ENCODE assay signal across 21 cellular contexts in the genomic region with DNA sequence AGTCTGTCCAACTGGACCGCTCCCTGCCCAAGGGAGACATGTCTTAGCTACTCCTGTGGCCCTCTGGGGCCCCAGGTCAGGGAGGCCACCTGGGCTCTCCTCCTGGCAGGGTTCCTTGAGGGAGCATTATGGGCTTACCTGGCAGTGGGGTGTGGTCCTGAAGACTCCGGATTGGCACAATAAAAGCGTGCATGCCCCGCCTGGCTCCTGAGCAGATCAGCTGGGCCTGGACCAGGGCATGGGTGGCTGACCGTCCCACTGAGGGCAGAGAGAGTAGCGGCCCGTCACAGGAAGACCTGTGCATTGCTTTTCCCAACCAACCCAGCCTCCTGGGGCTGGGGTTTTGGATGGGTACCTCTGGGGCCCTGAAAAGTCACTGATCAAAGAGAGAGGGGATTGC. TPM values are rescaled to one million over a fixed set of nuclear protein-coding genes. Genes with fewer than 3 reads are reported as not detected.
DNase-seq lines count a peak whose midpoint lies in the region; ATAC-seq, FAIRE-seq and TF ChIP-seq lines count a peak whose summit lies in the region.
"Had no signal": no experiment of that assay in that cellular context is flagged by ENCODE, and none has a peak within 500 bp of the region (broad histone marks: within the 10 kb centered on the region; RNA-seq: fewer than 3 reads in every experiment).

No MANE protein-coding gene starts in this region.

- H3K79me1 ChIP-seq in H1 (ENCODE audit: low read depth, low read length): no peaks in the 10 kb centered on the region
- no peaks in the 10 kb centered on the region for H3K79me1 ChIP-seq in neuronal stem cell (ENCODE audit: low read depth, low read length)

- FAIRE-seq in H1 (lab: Jason Lieb, UNC): no peak
- FAIRE-seq: A549 had no signal

- H3K27me3 ChIP-seq in BLaER1 (no peaks in the 10 kb centered on the region), GM06990 (replicated peaks; ENCODE audit: control insufficient read depth, insufficient read depth, low read length) (no peaks in the 10 kb centered on the region; the same call in 1 of the 2 replicates), H1 (replicated peaks in 1 of 4; ENCODE audit: control insufficient read depth in 3 of 4, extremely low read depth in 1 of 4, insufficient read depth in 3 of 4, low read length in 3 of 4) (no peaks in the 10 kb centered on the region), neuronal stem cell (ENCODE audit: control insufficient read depth in 3 of 3, insufficient read depth in 3 of 3, low read depth in 1 of 3, low read length in 3 of 3) (no peaks in the 10 kb centered on the region)

- CTCF ChIA-PET in H1 (lab: Charles Lee; ENCODE audit: partially characterized antibody): interaction anchor here (0.7 to 7.2 kb wide), 29 partner anchors 9 to 980 kb away, joined by 3 to 68 read pairs (median 4); partner anchors contain the start of gene KCTD6

- H3K27ac ChIP-seq in BLaER1 (no peak overlapping the region), H1 (ENCODE audit: low read depth, low read length) (no peak overlapping the region), neuronal stem cell (replicated peaks; ENCODE audit: low read length) (no peak overlapping the region)
- H3K27ac ChIP-seq: GM23248 had no signal

- no peak overlapping the region for H2AFZ ChIP-seq in H1 (ENCODE audit: low read length)
- no peak overlapping the region for H2AFZ ChIP-seq in neuronal stem cell (ENCODE audit: low read length)
- H2AFZ ChIP-seq: GM23248 had no signal

- ATAC-seq in HG03175 (IDR thresholded peaks at IDR 0.05; ENCODE audit: unreplicated experiment): no peak
- ATAC-seq in HG03521 (IDR thresholded peaks at IDR 0.05; ENCODE audit: unreplicated experiment): no peak

- POLR2A ChIA-PET in H1 (lab: Charles Lee; ENCODE audit: partially characterized antibody): no interaction called here

- no peak overlapping the region for H4K5ac ChIP-seq in H1 (ENCODE audit: insufficient read length, low read depth, low read length)

- H3K18ac ChIP-seq in H1 (ENCODE audit: extremely low read depth, low read length) (no peak overlapping the region), neuronal stem cell (ENCODE audit: low read length) (no peak overlapping the region)

- H3K9ac ChIP-seq in BLaER1 (no peak overlapping the region), H1 (replicated peaks in 1 of 4; ENCODE audit: extremely low read depth in 1 of 4, low read depth in 3 of 4, low read length in 3 of 4) (no peak overlapping the region), neuronal stem cell (ENCODE audit: low read depth, low read length, poor library complexity) (no peak overlapping the region)
- H3K9ac ChIP-seq: GM23248 had no signal

- WGBS in H1 (ENCODE audit: extremely low coverage in 1 of 2, insufficient coverage in 1 of 2, insufficient read length in 1 of 2, insufficient replicate concordance in 2 of 2, low coverage in 1 of 2, low lambda C conversion rate in 2 of 2, missing lambda C conversion rate in 1 of 2), 2 experiments: 93% methylated on average over 7 of the region's 7 CpGs; no CpG with 5 or more reads in 1 of the 2 experiments
- no CpG with 5 or more reads among the region's 7 CpGs for WGBS in neuronal stem cell (ENCODE audit: extremely low coverage in 2 of 2, insufficient read length in 2 of 2, insufficient replicate concordance in 1 of 2), 2 donors

- H2BK20ac ChIP-seq in H1 (ENCODE audit: low read length): no peak overlapping the region; the same call in 1 of the 2 replicates

- no peak for TF ChIP-seq POLR2A in H1 (IDR thresholded peaks at IDR 0.05; ENCODE audit: control extremely low read depth in 1 of 2, low read depth in 2 of 2, low read length in 2 of 2)

- H3K36me3 ChIP-seq in BLaER1: no peaks in the 10 kb centered on the region
- H3K36me3 ChIP-seq in GM06990 (ENCODE audit: control insufficient read depth, insufficient read depth, low read length): no peaks in the 10 kb centered on the region
- no peaks in the 10 kb centered on the region for H3K36me3 ChIP-seq in H1 (ENCODE audit: control insufficient read depth in 2 of 4, insufficient read depth in 4 of 4, low read length in 3 of 4)
- no peaks in the 10 kb centered on the region for H3K36me3 ChIP-seq in neuronal stem cell (replicated peaks in 1 of 2; ENCODE audit: control insufficient read depth in 2 of 2, insufficient read depth in 2 of 2, low read length in 2 of 2)

- H2BK15ac ChIP-seq in H1 (ENCODE audit: low read length) (no peak overlapping the region; the same call in 1 of the 2 replicates), neuronal stem cell (ENCODE audit: low read length) (peak overlapping the region; percentile 50)

- no peak for TF ChIP-seq RAD21 in H1 (IDR thresholded peaks at IDR 0.05 in 1 of 2, conservative IDR thresholded peaks at IDR 0.05 in 1 of 2; ENCODE audit: low read depth in 2 of 2, low read length in 2 of 2)

- H2BK5ac ChIP-seq in H1 (ENCODE audit: low read depth, low read length) (no peak overlapping the region), neuronal stem cell (ENCODE audit: low read length) (no peak overlapping the region)

- H4K20me1 ChIP-seq in BLaER1 (no peaks in the 10 kb centered on the region), H1 (replicated peaks in 1 of 2; ENCODE audit: control insufficient read depth in 1 of 2, insufficient read depth in 2 of 2, low read length in 2 of 2) (no peaks in the 10 kb centered on the region)

- no peak overlapping the region for H2AK5ac ChIP-seq in H1 (ENCODE audit: low read depth, low read length)
- H2AK5ac ChIP-seq in neuronal stem cell (ENCODE audit: low read depth, low read length): peak overlapping the region; percentile 53

- no peak overlapping the region for H2BK120ac ChIP-seq in H1 (replicated peaks; ENCODE audit: low read depth, low read length)
- H2BK120ac ChIP-seq in neuronal stem cell (ENCODE audit: low read depth, low read length): no peak overlapping the region

- H3K4me3 ChIP-seq in BLaER1 (no peak overlapping the region), GM06990 (replicated peaks; ENCODE audit: low read depth, low read length) (no peak overlapping the region), H1 (ENCODE audit: extremely low read depth in 1 of 4, insufficient read depth in 2 of 4, low read depth in 3 of 4, low read length in 4 of 4) (no peak overlapping the region), neuronal stem cell (ENCODE audit: low read length in 2 of 2) (no peak overlapping the region)
- H3K4me3 ChIP-seq: A549, GM23248 had no signal

- H3K14ac ChIP-seq in H1 (ENCODE audit: insufficient read length): no peak overlapping the region
- H3K14ac ChIP-seq in neuronal stem cell (ENCODE audit: low read length): no peak overlapping the region

- H3K4me2 ChIP-seq in BLaER1: peak overlapping the region; percentile 78
- no peak overlapping the region for H3K4me2 ChIP-seq in H1 (ENCODE audit: insufficient read depth in 1 of 2, low read depth in 2 of 2, low read length in 2 of 2)
- no peak overlapping the region for H3K4me2 ChIP-seq in neuronal stem cell (ENCODE audit: insufficient read depth, low read length, poor library complexity, severe bottlenecking)
- H3K4me2 ChIP-seq: A549 had no signal

- no peaks in the 10 kb centered on the region for H3K9me3 ChIP-seq in BLaER1
- H3K9me3 ChIP-seq in H1 (ENCODE audit: insufficient read depth in 2 of 2, low read depth in 1 of 2, low read length in 1 of 2): no peaks in the 10 kb centered on the region
- peaks cover 1 to 5% of the 10 kb centered on the region in 2 donors for H3K9me3 ChIP-seq in neuronal stem cell (replicated peaks in 1 of 2; ENCODE audit: control insufficient read depth in 2 of 2, insufficient read depth in 1 of 2, low read depth in 1 of 2, low read length in 2 of 2)
- H3K9me3 ChIP-seq: A549 had no signal

- H2BK12ac ChIP-seq in H1 (ENCODE audit: low read depth, low read length) (0 out of 2 replicates have a peak overlapping the region, but pooled peaks have one; percentile 39), neuronal stem cell (ENCODE audit: low read length) (peak overlapping the region; percentile 19)

- no peaks in the 10 kb centered on the region for H3K23me2 ChIP-seq in H1 (ENCODE audit: low read depth, low read length)

- TF ChIP-seq CTCF in GM06990 (IDR thresholded peaks at IDR 0.05; ENCODE audit: insufficient read depth, low read length, poor library complexity, severe bottlenecking) (peak; percentile 6), H1 (IDR thresholded peaks at IDR 0.05; ENCODE audit: control extremely low read depth in 1 of 3, insufficient read depth in 1 of 3, low read depth in 1 of 3, low read length in 3 of 3) (no peak)

- DNase-seq in GM06990 (ENCODE audit: extremely low read depth, insufficient read length) (no peak), H1 (ENCODE audit: low read depth in 1 of 2, low spot score in 2 of 2) (no peak), neuronal stem cell (ENCODE audit: low spot score) (no peak), DMS153 treated with DMSO at 0.1 percent for 48 hours (lab: John Stamatoyannopoulos, UW; ENCODE audit: unreplicated experiment) (no peak)
- DNase-seq: Calu3, DMS153, H9, NCI-H1048, NCI-H1417 treated with DMSO at 0.1 percent for 48 hours, NCI-H1694 treated with DMSO at 0.1 percent for 48 hours, NCI-H2081, NCI-H2227 treated with DMSO at 0.1 percent for 48 hours, NCI-H510A, SHP77 treated with DMSO at 0.1 percent for 48 hours had no signal

- H3K23ac ChIP-seq in H1 (ENCODE audit: insufficient read length) (no peak overlapping the region), neuronal stem cell (ENCODE audit: low read depth, low read length, poor library complexity) (no peak overlapping the region)

- H4K91ac ChIP-seq in H1 (replicated peaks; ENCODE audit: insufficient read length, low read length) (no peak overlapping the region), neuronal stem cell (ENCODE audit: low read depth, low read length, poor library complexity) (no peak overlapping the region)

- H4K8ac ChIP-seq in H1 (ENCODE audit: extremely low read depth, insufficient read depth, low read length) (no peak overlapping the region), neuronal stem cell (ENCODE audit: low read depth, low read length) (no peak overlapping the region)

- H3K79me2 ChIP-seq in H1 (ENCODE audit: control insufficient read depth in 1 of 2, insufficient read depth in 2 of 2, low read length in 2 of 2): no peaks in the 10 kb centered on the region

- H3K4me1 ChIP-seq in BLaER1 (peaks cover 42% of the 10 kb centered on the region), H1 (replicated peaks in 1 of 4; ENCODE audit: control insufficient read depth in 3 of 4, insufficient read depth in 4 of 4, low read length in 3 of 4) (peaks cover under 1 to 3% (median 3%) of the 10 kb centered on the region in 4 experiments; a peak in 6 of 7 replicates), neuronal stem cell (ENCODE audit: control insufficient read depth in 2 of 2, insufficient read depth in 1 of 2, low read depth in 1 of 2, low read length in 2 of 2) (peaks cover 13 to 17% of the 10 kb centered on the region in 2 donors)

- no peak for TF ChIP-seq EP300 in H1 (IDR thresholded peaks at IDR 0.05; ENCODE audit: borderline replicate concordance in 1 of 2, low read depth in 2 of 2, low read length in 2 of 2)

- no peak overlapping the region for H3K56ac ChIP-seq in H1 (replicated peaks; ENCODE audit: insufficient read length, low read depth, low read length)

- H3K4ac ChIP-seq in H1 (replicated peaks; ENCODE audit: insufficient read length, low read depth, low read length) (no peak overlapping the region), neuronal stem cell (ENCODE audit: low read length) (no peak overlapping the region)

RNA-seq across cellular contexts. Expression of gene ACOX2, which starts 5.4 kb away (rescaled TPM):
- total RNA-seq in H1 (2021; fragmentation: NEBNext Ultra II Directional; extraction: Animal tissue kit (Norgen Biotek cat#: 25700)): 3.1 and 3.2 TPM in 2 replicates
- 7.3 and 9.2 TPM in 2 replicates for polyA plus RNA-seq in H1 (2011; rRNA removed)
- 4.7 TPM for polyA plus RNA-seq in H1 (2011; cell fraction: cytosol; rRNA removed)
- polyA plus RNA-seq in H1 (2011; cell fraction: nucleus; rRNA removed): 5.0 TPM
- polyA plus RNA-seq in H1 (2012, experiment 1 of 2): 2.3 to 4.8 TPM (median 4.1 TPM) in 4 replicates
- polyA plus RNA-seq in H1 (2012, experiment 2 of 2): 4.8 TPM
- 3.9 TPM for polyA plus RNA-seq in H1 (2013, experiment 1 of 2)
- polyA plus RNA-seq in H1 (2013, experiment 2 of 2): 3.5 TPM
- 7.2 and 8.5 TPM in 2 replicates for polyA minus RNA-seq in H1 (2011; rRNA and poly(A)+ RNA removed)
- 1.5 TPM for polyA minus RNA-seq in H1 (2011; cell fraction: cytosol; rRNA and poly(A)+ RNA removed)
- 2.5 TPM for polyA minus RNA-seq in H1 (2011; cell fraction: nucleus; rRNA and poly(A)+ RNA removed)
- 6.1 TPM for polyA plus RNA-seq in neuronal stem cell (2013, experiment 1 of 2)
- polyA plus RNA-seq in neuronal stem cell (2013, experiment 2 of 2): 5.8 TPM

RNA-seq across cellular contexts. Expression of gene KCTD6, which starts 39.7 kb away (rescaled TPM):
- 21.4 and 22.2 TPM in 2 replicates for total RNA-seq in H1 (2021; fragmentation: NEBNext Ultra II Directional; extraction: Animal tissue kit (Norgen Biotek cat#: 25700))
- 11.0 and 17.4 TPM in 2 replicates for polyA plus RNA-seq in H1 (2011; rRNA removed)
- polyA plus RNA-seq in H1 (2011; cell fraction: cytosol; rRNA removed): 15.1 TPM
- 8.3 TPM for polyA plus RNA-seq in H1 (2011; cell fraction: nucleus; rRNA removed)
- 9.0 to 12.7 TPM (median 9.3 TPM) in 4 replicates for polyA plus RNA-seq in H1 (2012, experiment 1 of 2)
- polyA plus RNA-seq in H1 (2012, experiment 2 of 2): 2.6 TPM
- polyA plus RNA-seq in H1 (2013, experiment 1 of 2): 16.2 TPM
- polyA plus RNA-seq in H1 (2013, experiment 2 of 2): 16.9 TPM
- 14.5 and 16.0 TPM in 2 replicates for polyA minus RNA-seq in H1 (2011; rRNA and poly(A)+ RNA removed)
- 10.8 TPM for polyA minus RNA-seq in H1 (2011; cell fraction: cytosol; rRNA and poly(A)+ RNA removed)
- 24.4 TPM for polyA minus RNA-seq in H1 (2011; cell fraction: nucleus; rRNA and poly(A)+ RNA removed)
- 31.2 TPM for polyA plus RNA-seq in neuronal stem cell (2013, experiment 1 of 2)
- polyA plus RNA-seq in neuronal stem cell (2013, experiment 2 of 2): 30.7 TPM

RNA-seq across cellular contexts. Expression of gene FAM107A, which starts 45.6 kb away (rescaled TPM):
- 0.57 and 0.65 TPM in 2 replicates for total RNA-seq in H1 (2021; fragmentation: NEBNext Ultra II Directional; extraction: Animal tissue kit (Norgen Biotek cat#: 25700))
- polyA plus RNA-seq in H1 (2011; rRNA removed): 0.51 and 1.1 TPM in 2 replicates
- 0.83 TPM for polyA plus RNA-seq in H1 (2011; cell fraction: cytosol; rRNA removed)
- polyA plus RNA-seq in H1 (2011; cell fraction: nucleus; rRNA removed): 0.61 TPM
- 0.16 to 0.23 TPM (median 0.22 TPM) in 4 replicates for polyA plus RNA-seq in H1 (2012, experiment 1 of 2)
- polyA plus RNA-seq in H1 (2012, experiment 2 of 2): 0.33 TPM
- polyA plus RNA-seq in H1 (2013, experiment 1 of 2): 0.53 TPM
- 0.50 TPM for polyA plus RNA-seq in H1 (2013, experiment 2 of 2)
- 0.05 and 0.60 TPM in 2 replicates for polyA minus RNA-seq in H1 (2011; rRNA and poly(A)+ RNA removed)
- polyA minus RNA-seq in H1 (2011; cell fraction: cytosol; rRNA and poly(A)+ RNA removed): 1.0 TPM
- polyA minus RNA-seq in H1 (2011; cell fraction: nucleus; rRNA and poly(A)+ RNA removed): 0.40 TPM
- polyA plus RNA-seq in neuronal stem cell (2013, experiment 1 of 2): 2.1 TPM
- 2.0 TPM for polyA plus RNA-seq in neuronal stem cell (2013, experiment 2 of 2)
- total RNA-seq: Calu3, G401 had no signal
- polyA plus RNA-seq: CD14-positive monocyte had no signal
